ENCODE assay signal across 9 cellular contexts in the genomic region with DNA sequence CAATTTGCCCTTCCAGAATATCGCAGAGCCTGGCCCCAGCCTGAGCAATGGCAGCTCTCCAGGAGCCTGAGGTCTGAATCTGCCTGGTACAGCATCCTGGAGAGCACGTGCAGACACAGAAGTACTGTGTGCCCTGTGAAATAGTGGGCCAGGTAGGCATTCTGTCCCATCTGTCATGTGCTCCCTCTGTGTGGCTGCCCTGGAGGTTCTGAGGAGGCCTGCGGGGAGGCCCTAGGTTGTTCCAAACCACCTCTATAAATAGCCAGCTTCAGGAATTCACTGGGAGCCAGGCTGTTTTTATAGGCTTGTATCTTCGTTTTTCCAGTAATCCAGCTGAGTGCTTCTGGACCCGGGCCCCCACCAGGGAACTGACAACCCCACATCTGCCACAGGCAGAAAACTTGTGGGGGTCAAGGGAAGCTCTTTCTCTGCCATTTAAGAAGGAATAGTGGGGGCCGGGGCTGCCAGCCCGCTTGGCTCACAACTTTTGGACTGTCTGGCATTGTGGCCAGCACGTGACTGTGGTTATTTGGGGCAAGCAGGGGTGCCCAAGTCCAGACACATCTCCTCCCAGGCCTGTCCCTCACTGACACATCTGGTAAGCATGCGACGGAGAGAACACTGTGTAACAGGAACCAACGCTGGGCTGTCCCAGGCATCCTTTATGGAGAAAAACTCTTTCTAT.
DNase-seq lines count a peak whose midpoint lies in the region; ATAC-seq and TF ChIP-seq lines count a peak whose summit lies in the region.
"Had no signal": no experiment of that assay in that cellular context is flagged by ENCODE, and none has a peak within 500 bp of the region (broad histone marks: within the 10 kb centered on the region; RNA-seq: fewer than 3 reads in every experiment).

No MANE protein-coding gene starts in this region.

- intact Hi-C loops in uterus (cut with DNase I; ENCODE audit: low total_unique reads) = no loop called here

- H3K36me3 ChIP-seq in muscle layer of colon (ENCODE audit: insufficient read depth, low read length) (no peaks in the 10 kb centered on the region), uterus (no peaks in the 10 kb centered on the region)

- no peaks in the 10 kb centered on the region for H3K27me3 ChIP-seq in muscle layer of colon (ENCODE audit: control insufficient read depth in 1 of 2, insufficient read depth in 2 of 2, low read length in 2 of 2)
- H3K27me3 ChIP-seq in uterus = no peaks in the 10 kb centered on the region

- H3K9me3 ChIP-seq in muscle layer of colon (ENCODE audit: low read length) = peaks cover 3% of the 10 kb centered on the region
- H3K9me3 ChIP-seq in uterus = no peaks in the 10 kb centered on the region

- no peak for TF ChIP-seq CTCF in uterus (IDR thresholded peaks at IDR 0.05)

- H3K4me1 ChIP-seq in muscle layer of colon (ENCODE audit: insufficient read depth, low read length) (peaks cover 39% of the 10 kb centered on the region), uterus (no peaks in the 10 kb centered on the region)

- DNase-seq in activated CD8-positive, alpha-beta memory T cell treated with anti-CD3 and anti-CD28 coated beads, Interleukin-2, amount 50 U/mL, for 48 hours = peak; percentile 40
- no peak for DNase-seq in activated CD8-positive, alpha-beta memory T cell treated with anti-CD3 and anti-CD28 coated beads, Interleukin-2, amount 50 U/mL, for 4 hours
- DNase-seq in epithelial cell of prostate (ENCODE audit: low read depth, low spot score) (no peak), uterus (peak; percentile 61 to 63)
- DNase-seq: MM.1S had no signal

- H3K27ac ChIP-seq in epithelial cell of prostate (peak overlapping the region; percentile 72), muscle layer of colon (ENCODE audit: low read depth, low read length) (peak overlapping the region; percentile 69), uterus (peak overlapping the region; percentile 72 to 82)

- ATAC-seq in HG03565 (IDR thresholded peaks at IDR 0.05; ENCODE audit: unreplicated experiment) (no peak), GM21367 (IDR thresholded peaks at IDR 0.05; ENCODE audit: unreplicated experiment) (no peak), HG03521 (IDR thresholded peaks at IDR 0.05; ENCODE audit: unreplicated experiment) (no peak)

- H3K4me3 ChIP-seq in muscle layer of colon (ENCODE audit: low read depth in 1 of 2, low read length in 2 of 2) (no peak overlapping the region), uterus (no peak overlapping the region)

- no peak overlapping the region for H3K9ac ChIP-seq in muscle layer of colon (ENCODE audit: low read length)

- no peak for TF ChIP-seq POLR2A in uterus (IDR thresholded peaks at IDR 0.05)

Comparison
In these comparisons a context has a peak if more than half of its experiments do, and no peak if none do; other contexts are left out.
1. DNase-seq: peak in activated CD8-positive, alpha-beta memory T cell treated with anti-CD3 and anti-CD28 coated beads, Interleukin-2, amount 50 U/mL, for 48 hours (single experiment) and uterus (2 of 2); none in activated CD8-positive, alpha-beta memory T cell treated with anti-CD3 and anti-CD28 coated beads, Interleukin-2, amount 50 U/mL, for 4 hours (single experiment) and epithelial cell of prostate (single experiment).
2. Peak in every context shown above with its lines, with median percentiles within 50 percentile points of each other: H3K27ac ChIP-seq.